ENCODE assay signal across 8 cellular contexts in genomic region chr15:98295101-98295759, GRCh38.
DNase-seq lines count a peak whose midpoint lies in the region; ATAC-seq, FAIRE-seq and TF ChIP-seq lines count a peak whose summit lies in the region.
"Not testable (repeated sequence)": the region's sequence is repeated elsewhere in the genome, so short reads cannot be mapped to it uniquely, and the experiment has no call there.

No MANE protein-coding gene starts in this region.

- not testable (repeated sequence) for H3K4me1 Mint-ChIP-seq in GM23338

- not testable (repeated sequence) for ATAC-seq in GM23338

- H3K4me2 ChIP-seq in GM23338; endothelial cell of umbilical vein (ENCODE audit: insufficient read depth, low read length): not testable (repeated sequence)

- not testable (repeated sequence) for H3K27ac Mint-ChIP-seq in GM23338

- not testable (repeated sequence) for H3K9me2 ChIP-seq in GM23338 (ENCODE audit: insufficient read depth)

- H3K27ac ChIP-seq in GM23338 (ENCODE audit: low read depth); endothelial cell of umbilical vein (ENCODE audit: insufficient read depth, low read depth, low read length); kidney (ENCODE audit: low read depth in 2 of 2, low read length in 2 of 2): not testable (repeated sequence)

- not testable (repeated sequence) for H3K4me3 Mint-ChIP-seq in GM23338

- H4K20me1 ChIP-seq in GM23338 (replicated peaks; ENCODE audit: insufficient read depth); endothelial cell of umbilical vein (replicated peaks; ENCODE audit: control insufficient read depth, extremely low read depth, insufficient read depth, low read length): not testable (repeated sequence)

- peaks cover 17% of the 10 kb centered on the region for H3K27me3 ChIP-seq in GM23338 (ENCODE audit: insufficient read depth)
- H3K27me3 ChIP-seq in endothelial cell of umbilical vein (ENCODE audit: control insufficient read depth in 2 of 2, insufficient read depth in 2 of 2, low read length in 2 of 2), result not testable (repeated sequence)

- H3K9me1 ChIP-seq in endothelial cell of umbilical vein (replicated peaks; ENCODE audit: control insufficient read depth, extremely low read depth, insufficient read depth, low read length), result not testable (repeated sequence)

- TF ChIP-seq POLR2A in endothelial cell of umbilical vein (IDR thresholded peaks at IDR 0.05; ENCODE audit: low read depth, low read length), result not testable (repeated sequence)

- not testable (repeated sequence) for H3K36me3 Mint-ChIP-seq in GM23338 (ENCODE audit: low read depth)

- BruUV-seq in endothelial cell of umbilical vein (replicated peaks; lab: Mats Ljungman, UMichigan), result not testable (repeated sequence)

- not testable (repeated sequence) for H3K36me3 ChIP-seq in GM23338 (ENCODE audit: insufficient read depth); endothelial cell of umbilical vein (ENCODE audit: control insufficient read depth in 2 of 2, extremely low read depth in 1 of 2, insufficient read depth in 2 of 2, low read length in 2 of 2); kidney (ENCODE audit: control insufficient read depth in 1 of 2, insufficient read depth in 2 of 2, low read length in 2 of 2)

- H3K27me3 Mint-ChIP-seq in GM23338 (ENCODE audit: insufficient read depth, low read depth, poor library complexity), result peaks cover 18% of the 10 kb centered on the region

- H3K9me3 Mint-ChIP-seq in GM23338, result not testable (repeated sequence)

- FAIRE-seq in TTC549 (lab: Jason Lieb, UNC) (peak; percentile 56), endothelial cell of umbilical vein (lab: Jason Lieb, UNC) (peak; percentile 21), kidney (lab: Jason Lieb, UNC) (peak; percentile 83)

- H3K4me3 ChIP-seq in GM23338; endothelial cell of umbilical vein (replicated peaks in 1 of 3; ENCODE audit: insufficient read depth in 1 of 3, low read depth in 1 of 3, low read length in 3 of 3); kidney (ENCODE audit: low read length in 2 of 2): not testable (repeated sequence)

- H3K9ac ChIP-seq in endothelial cell of umbilical vein (replicated peaks; ENCODE audit: extremely low read depth, insufficient read depth, low read length); kidney (ENCODE audit: low read length in 2 of 2): not testable (repeated sequence)

- H3K79me2 ChIP-seq in GM23338 (replicated peaks; ENCODE audit: insufficient read depth); endothelial cell of umbilical vein (ENCODE audit: control insufficient read depth, insufficient read depth, low read length): not testable (repeated sequence)

- POLR2A ChIA-PET in endothelial cell of umbilical vein (lab: Charles Lee), result not testable (repeated sequence)

- not testable (repeated sequence) for H3F3A ChIP-seq in GM23338 (replicated peaks; ENCODE audit: low read depth)

- DNase-seq in D341Med (ENCODE audit: low spot score) (peak; percentile 63), GM23338 (ENCODE audit: low spot score) (peak; percentile 77), M059J (ENCODE audit: low read depth) (peak; percentile 53), NCI-H82 treated with DMSO at 0.1 percent for 48 hours (lab: John Stamatoyannopoulos, UW; ENCODE audit: unreplicated experiment) (peak; percentile 2), endothelial cell of umbilical vein (ENCODE audit: low read depth, low spot score) (peak; percentile 10), stromal cell of bone marrow (ENCODE audit: low read depth) (peak; percentile 12)
- DNase-seq in kidney, result not testable (repeated sequence)

- TF ChIP-seq CTCF in GM23338 (conservative IDR thresholded peaks at IDR 0.05; ENCODE audit: low read depth in 2 of 2) (peak; percentile 53 to 66; a peak in 3 of 4 replicates), endothelial cell of umbilical vein (IDR thresholded peaks at IDR 0.05; ENCODE audit: extremely low read depth in 1 of 2, insufficient read depth in 1 of 2, low read depth in 1 of 2, low read length in 2 of 2) (peak in 1 of 2 donors; percentile 15), kidney (IDR thresholded peaks at IDR 0.05; ENCODE audit: borderline replicate concordance, extremely low read depth, insufficient read depth) (peak; percentile 38)

- not testable (repeated sequence) for H3K9me3 ChIP-seq in endothelial cell of umbilical vein (replicated peaks; ENCODE audit: control insufficient read depth, insufficient read depth, low read length); kidney (ENCODE audit: control insufficient read depth in 1 of 2, low read length in 2 of 2)

- dilution Hi-C loops in endothelial cell of umbilical vein (cut with MboI; ENCODE audit: extremely low pct_ligation_motif_present, low sequenced_read_pairs), result not testable (repeated sequence)

- intact Hi-C loops in endothelial cell of umbilical vein (cut with micrococcal nuclease), result loop anchor here (1.0 to 10.0 kb wide), 4 partner anchors 386 to 1940 kb away; no protein-coding TSS in a partner anchor
- intact Hi-C loops in kidney (cut with DNase I), result not testable (repeated sequence)

- CTCF ChIA-PET in endothelial cell of umbilical vein (lab: Charles Lee), result interaction anchor here (1.0 to 2.1 kb wide), 4 partner anchors 17 to 396 kb away, joined by 3 to 6 read pairs (median 3); no protein-coding TSS in a partner anchor

- peaks cover 15% of the 10 kb centered on the region; the same call in 1 of the 2 replicates for H3K4me1 ChIP-seq in GM23338 (ENCODE audit: insufficient read depth)
- H3K4me1 ChIP-seq in endothelial cell of umbilical vein (ENCODE audit: control insufficient read depth, extremely low read depth, insufficient read depth, low read length); kidney (ENCODE audit: control insufficient read depth in 1 of 2, insufficient read depth in 1 of 2, low read depth in 1 of 2, low read length in 2 of 2): not testable (repeated sequence)

- H2AFZ ChIP-seq in GM23338; endothelial cell of umbilical vein (ENCODE audit: low read depth, low read length): not testable (repeated sequence)
